In genomic region chr19:51107406-51108065, GRCh38 we compare ENCODE assay signal across 7 cellular contexts. TPM values are rescaled to one million over a fixed set of nuclear protein-coding genes. Genes with fewer than 3 reads are reported as not detected.
A peak's percentile ranks its signal among the peaks of the same experiment; 100 is the strongest.
DNase-seq lines count a peak whose midpoint lies in the region; ATAC-seq, FAIRE-seq and TF ChIP-seq lines count a peak whose summit lies in the region.

No MANE protein-coding gene starts in this region.

- H3K9me3 ChIP-seq in mucosa of descending colon = no peaks in the 10 kb centered on the region

- intact Hi-C loops in mucosa of descending colon (cut with DNase I, micrococcal nuclease) = no loop called here

- peak overlapping the region; percentile 89 for H3K4me3 ChIP-seq in NB4 (ENCODE audit: low read depth, low read length)
- peak overlapping the region; percentile 50 for H3K4me3 ChIP-seq in mucosa of descending colon

- no peak for FAIRE-seq in H54 (lab: Jason Lieb, UNC)

- TF ChIP-seq POLR2A in NB4 (IDR thresholded peaks at IDR 0.05; ENCODE audit: extremely low read depth, insufficient read length) (no peak), H54 (IDR thresholded peaks at IDR 0.05; ENCODE audit: low read depth, low read length) (no peak)

- TF ChIP-seq CTCF in NB4 (IDR thresholded peaks at IDR 0.05; ENCODE audit: low read depth, low read length) (no peak), mucosa of descending colon (IDR thresholded peaks at IDR 0.05) (no peak)

- DNase-seq in NB4 (ENCODE audit: low read depth) (no peak), cerebellar cortex (ENCODE audit: low spot score) (peak; percentile 17), mucosa of descending colon (no peak), H54 (ENCODE audit: insufficient read length, low spot score) (no peak), GDM1 (lab: John Stamatoyannopoulos, UW) (no peak)
- no peak for DNase-seq in activated effector memory CD4-positive, alpha-beta T cell treated with Interleukin-2 at 50 U/mL for 16 hours

- ATAC-seq in GM18907 (IDR thresholded peaks at IDR 0.05; ENCODE audit: unreplicated experiment) = peak; percentile 2
- ATAC-seq in mucosa of descending colon = peak; percentile 25

- peaks cover 6% of the 10 kb centered on the region for H3K36me3 ChIP-seq in mucosa of descending colon (ENCODE audit: low read depth)

- H3K4me1 ChIP-seq in mucosa of descending colon (ENCODE audit: low read depth) = peaks cover 14% of the 10 kb centered on the region

RNA-seq across cellular contexts. Expression of gene CTU1, which starts 0.7 kb away (rescaled TPM):
- 1 to 10 TPM; 4.3 to 8.1 (median 4.8) TPM for total RNA-seq in mucosa of descending colon

RNA-seq across cellular contexts. Expression of gene SIGLEC9, which starts 17.2 kb away (rescaled TPM):
- 1 to 10 TPM; 1.4 to 3.8 (median 3.2) TPM for total RNA-seq in mucosa of descending colon

RNA-seq across cellular contexts. Expression of gene KLK14, which starts 24.8 kb away (rescaled TPM):
- under 1 TPM in 1 of 3 donors, not detected in 2; 0.41 TPM for total RNA-seq in mucosa of descending colon

RNA-seq across cellular contexts. Expression of gene SIGLEC7, which starts 34.6 kb away (rescaled TPM):
- 1 to 10 TPM; 1.2 to 2.5 (median 1.4) TPM for total RNA-seq in mucosa of descending colon

RNA-seq across cellular contexts. Expression of gene KLK13, which starts 42.6 kb away (rescaled TPM):
- total RNA-seq in mucosa of descending colon = 1 to 10 TPM in 1 of 3 donors, under 1 TPM in 2; 0.22 to 2.7 (median 0.84) TPM
